8 cellular contexts compared by ENCODE assay signal in the genomic region with DNA sequence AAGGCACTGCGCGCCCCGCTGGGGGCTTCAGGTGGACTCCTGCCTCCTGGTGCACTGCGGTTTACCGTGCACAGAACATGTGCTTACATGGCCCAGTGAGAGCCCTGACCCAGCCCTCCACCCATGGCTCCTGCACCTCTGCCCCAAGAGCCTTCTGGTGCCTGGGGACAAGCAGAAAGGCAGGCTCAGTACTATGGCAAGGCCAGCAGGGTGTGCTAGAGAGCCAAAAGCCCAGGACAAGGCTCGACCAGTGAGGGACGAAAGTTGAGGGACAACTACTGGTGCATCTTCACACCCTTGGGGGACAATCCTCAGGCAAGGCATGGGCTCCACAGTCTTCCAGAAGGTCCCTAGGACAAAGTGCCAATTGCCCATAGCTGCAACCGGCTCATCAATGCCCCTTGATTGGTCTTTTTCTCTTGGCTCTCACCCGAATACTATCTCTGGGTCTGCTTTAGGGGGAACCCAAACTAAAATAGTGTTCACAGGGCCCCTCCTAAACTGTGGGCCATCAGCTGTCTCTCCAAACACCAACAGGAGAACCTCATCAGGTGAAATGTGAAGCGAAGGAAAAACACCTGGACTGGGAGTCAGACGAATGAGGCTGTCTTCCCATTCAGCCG. TPM values are rescaled to one million over a fixed set of nuclear protein-coding genes. Genes with fewer than 3 reads are reported as not detected.
DNase-seq lines count a peak whose midpoint lies in the region; ATAC-seq and TF ChIP-seq lines count a peak whose summit lies in the region.

No MANE protein-coding gene starts in this region.

- no peaks in the 10 kb centered on the region for H3K27me3 ChIP-seq in Caco-2 (replicated peaks; ENCODE audit: control insufficient read depth, insufficient read depth, low read length)
- H3K27me3 ChIP-seq in WERI-Rb-1 (ENCODE audit: insufficient read depth, low read depth, severe bottlenecking): no peaks in the 10 kb centered on the region

- H3K9me3 ChIP-seq in Caco-2: no peaks in the 10 kb centered on the region
- H3K9me3 ChIP-seq in WERI-Rb-1 (ENCODE audit: severe bottlenecking): no peaks in the 10 kb centered on the region

- no peak overlapping the region for H3K27ac Mint-ChIP-seq in Caco-2 (ENCODE audit: unreplicated experiment)

- no peaks in the 10 kb centered on the region for H3K27me3 Mint-ChIP-seq in Caco-2 (ENCODE audit: insufficient read depth, unreplicated experiment)

- POLR2A ChIA-PET in Caco-2 (lab: Charles Lee): no interaction called here

- no peaks in the 10 kb centered on the region for H3K9me3 Mint-ChIP-seq in Caco-2 (ENCODE audit: unreplicated experiment)

- no peaks in the 10 kb centered on the region for H3K36me3 Mint-ChIP-seq in Caco-2 (ENCODE audit: insufficient read depth, unreplicated experiment)

- H3K4me1 Mint-ChIP-seq in Caco-2 (ENCODE audit: low read depth, unreplicated experiment): no peaks in the 10 kb centered on the region

- no peaks in the 10 kb centered on the region for H3K4me1 ChIP-seq in Caco-2

- peak overlapping the region; percentile 16; the same call in 1 of the 2 replicates for H3K27ac ChIP-seq in WERI-Rb-1

- H3K4me3 ChIP-seq in Caco-2 (ENCODE audit: low read depth, low read length): no peak overlapping the region
- no peak overlapping the region for H3K4me3 ChIP-seq in WERI-Rb-1 (ENCODE audit: low read depth, low read length)

- BruUV-seq in Caco-2 (replicated peaks; lab: Mats Ljungman, UMichigan): no TSS peak

- peak; percentile 69 to 78 for DNase-seq in Caco-2
- peak; percentile 15 for DNase-seq in NCI-H2029 (lab: John Stamatoyannopoulos, UW)
- DNase-seq in WERI-Rb-1: peak; percentile 76
- peak; percentile 76 to 78 for DNase-seq in T47D (ENCODE audit: low read depth in 1 of 2, low spot score in 1 of 2)
- DNase-seq in islet precursor cell: peak; percentile 88
- DNase-seq in stimulated activated CD4-positive, alpha-beta T cell treated with anti-CD3 and anti-CD28 coated beads, Interleukin-2, amount 100 ng/mL, for 4 hours (ENCODE audit: low read depth): peak; percentile 36

- H3K36me3 ChIP-seq in Caco-2 (ENCODE audit: control insufficient read depth, insufficient read depth, low read length) (no peaks in the 10 kb centered on the region; the same call in 1 of the 2 replicates), WERI-Rb-1 (0 out of 2 replicates have a peak, but pooled peaks cover 5% of the 10 kb centered on the region)

- intact Hi-C loops in Caco-2 (cut with micrococcal nuclease; ENCODE audit: unreplicated experiment): loop anchor here (1.0 kb wide), 3 partner anchors 40 to 131 kb away; no protein-coding TSS in a partner anchor

- CTCF ChIA-PET in Caco-2 (lab: Charles Lee): interaction anchor here (1.5 to 1.7 kb wide), 2 partner anchors 40 to 131 kb away, joined by 4 to 8 read pairs; a partner anchor contains a TSS

- in situ Hi-C loops in T47D (cut with HindIII; ENCODE audit: low pct_unique_long_range_greater_than_20kb, low sequenced_read_pairs): no loop called here

- no peak overlapping the region for H3K4me3 Mint-ChIP-seq in Caco-2 (ENCODE audit: unreplicated experiment)

- ATAC-seq in GM21786 (IDR thresholded peaks at IDR 0.05; ENCODE audit: unreplicated experiment): peak; percentile 70
- ATAC-seq in GM19328 (IDR thresholded peaks at IDR 0.05; ENCODE audit: unreplicated experiment): no peak

- peak; percentile 92 to 96 for TF ChIP-seq CTCF in Caco-2 (IDR thresholded peaks at IDR 0.05; ENCODE audit: insufficient read depth in 1 of 2, low read depth in 1 of 2, low read length in 1 of 2, severe bottlenecking in 1 of 2, unreplicated experiment in 1 of 2)
- peak; percentile 98 for TF ChIP-seq CTCF in WERI-Rb-1 (IDR thresholded peaks at IDR 0.05; ENCODE audit: low read depth, low read length)

RNA-seq across cellular contexts. Expression of a gene that starts 13.5 kb away (rescaled TPM):
- total RNA-seq in Caco-2 (2022): not detected in 2 replicates

RNA-seq across cellular contexts. Expression of a gene that starts 32.4 kb away (rescaled TPM):
- total RNA-seq in Caco-2 (2022): not detected in 2 replicates

RNA-seq across cellular contexts. Expression of a gene that starts 40.6 kb away (rescaled TPM):
- 17.7 and 18.6 TPM in 2 replicates for total RNA-seq in Caco-2 (2022)

RNA-seq across cellular contexts. Expression of a gene that starts 51.2 kb away (rescaled TPM):
- total RNA-seq in Caco-2 (2022): not detected in 2 replicates

Comparison
In these comparisons a context has a peak if more than half of its experiments do, and no peak if none do; other contexts are left out.
1. DNase-seq: peak in every context shown above with its lines; median percentile 88 in islet precursor cell; 77 in T47D; 76 in WERI-Rb-1; 74 in Caco-2; 36 in stimulated activated CD4-positive, alpha-beta T cell treated with anti-CD3 and anti-CD28 coated beads, Interleukin-2, amount 100 ng/mL, for 4 hours; 15 in NCI-H2029.